In genomic region chr9:91426123-91426745, GRCh38 we compare ENCODE assay signal across 8 cellular contexts. TPM values are rescaled to one million over a fixed set of nuclear protein-coding genes. Genes with fewer than 3 reads are reported as not detected.
DNase-seq lines count a peak whose midpoint lies in the region; ATAC-seq and TF ChIP-seq lines count a peak whose summit lies in the region.

No MANE protein-coding gene starts in this region.

- no peak overlapping the region for H3K9ac ChIP-seq in endodermal cell (ENCODE audit: extremely low read depth, low read length, poor library complexity, severe bottlenecking)

- H3K4me3 Mint-ChIP-seq in CD4-positive, alpha-beta memory T cell: peak overlapping the region in 4 of 8 donors; percentile 6 to 98 (median 90)
- H3K4me3 Mint-ChIP-seq in endodermal cell: no peak overlapping the region
- no peak overlapping the region for H3K4me3 Mint-ChIP-seq in progenitor cell of endocrine pancreas (ENCODE audit: low read depth)
- H3K4me3 Mint-ChIP-seq in activated naive CD4-positive, alpha-beta T cell treated with anti-CD3 and anti-CD28 coated beads for 36 hours: no peak overlapping the region

- H3K27ac ChIP-seq in CD4-positive, alpha-beta memory T cell (ENCODE audit: low read depth, low read length): no peak overlapping the region
- H3K27ac ChIP-seq in Peyer's patch (no peak overlapping the region), endodermal cell (ENCODE audit: low read depth, low read length) (no peak overlapping the region)

- no peak overlapping the region for H3K4me3 ChIP-seq in CD4-positive, alpha-beta memory T cell (ENCODE audit: low read length in 2 of 2)
- H3K4me3 ChIP-seq in Peyer's patch: no peak overlapping the region
- H3K4me3 ChIP-seq in endodermal cell (ENCODE audit: low read length): no peak overlapping the region

- H3K9me3 ChIP-seq in CD4-positive, alpha-beta memory T cell (ENCODE audit: control insufficient read depth in 1 of 2, low read length in 2 of 2): no peaks in the 10 kb centered on the region
- no peaks in the 10 kb centered on the region for H3K9me3 ChIP-seq in Peyer's patch
- H3K9me3 ChIP-seq in endodermal cell (ENCODE audit: control insufficient read depth, low read length): no peaks in the 10 kb centered on the region

- peaks cover 36% of the 10 kb centered on the region for H3K4me1 ChIP-seq in CD4-positive, alpha-beta memory T cell (ENCODE audit: insufficient read depth, low read length)
- H3K4me1 ChIP-seq in Peyer's patch (peaks cover 0 to 10% (median 5%) of the 10 kb centered on the region in 4 donors), endodermal cell (ENCODE audit: control insufficient read depth, insufficient read depth, low read length) (peaks cover 3% of the 10 kb centered on the region)

- 47% methylated on average over 2 of the region's 3 CpGs; no CpG with 5 or more reads in 1 of the 2 experiments for WGBS in endodermal cell (ENCODE audit: insufficient coverage in 1 of 2, insufficient read length in 1 of 2), 2 experiments

- H3K27me3 ChIP-seq in CD4-positive, alpha-beta memory T cell (ENCODE audit: insufficient read depth, low read length): no peaks in the 10 kb centered on the region
- H3K27me3 ChIP-seq in Peyer's patch (no peaks in the 10 kb centered on the region), endodermal cell (ENCODE audit: control insufficient read depth, insufficient read depth, low read length, poor library complexity, severe bottlenecking) (peaks cover 21% of the 10 kb centered on the region)

- peak overlapping the region in 2 of 7 donors; percentile 25 to 90 for H3K27ac Mint-ChIP-seq in CD4-positive, alpha-beta memory T cell
- H3K27ac Mint-ChIP-seq in endodermal cell: no peak overlapping the region
- no peak overlapping the region for H3K27ac Mint-ChIP-seq in progenitor cell of endocrine pancreas
- no peak overlapping the region for H3K27ac Mint-ChIP-seq in activated naive CD4-positive, alpha-beta T cell treated with anti-CD3 and anti-CD28 coated beads for 36 hours

- H3K36me3 ChIP-seq in CD4-positive, alpha-beta memory T cell (ENCODE audit: insufficient read depth, low read length): no peaks in the 10 kb centered on the region
- H3K36me3 ChIP-seq in Peyer's patch (no peaks in the 10 kb centered on the region), endodermal cell (ENCODE audit: control insufficient read depth, insufficient read depth, low read length) (no peaks in the 10 kb centered on the region)

- peaks cover 31 to 39% (median 34%) of the 10 kb centered on the region in 4 donors for H3K4me1 Mint-ChIP-seq in CD4-positive, alpha-beta memory T cell
- H3K4me1 Mint-ChIP-seq in endodermal cell (peaks cover 18% of the 10 kb centered on the region), progenitor cell of endocrine pancreas (ENCODE audit: low read depth) (peaks cover 18% of the 10 kb centered on the region)
- peaks cover 34% of the 10 kb centered on the region for H3K4me1 Mint-ChIP-seq in activated naive CD4-positive, alpha-beta T cell treated with anti-CD3 and anti-CD28 coated beads for 36 hours (ENCODE audit: low read depth)

- DNase-seq in CD4-positive, alpha-beta memory T cell: peak in 4 of 5 donors; percentile 39 to 49 (median 43)
- DNase-seq in GM20000 (ENCODE audit: low spot score) (peak; percentile 77), Peyer's patch (no peak), endodermal cell (no peak), progenitor cell of endocrine pancreas (ENCODE audit: low spot score, unreplicated experiment) (no peak), NCI-H446 (lab: John Stamatoyannopoulos, UW) (no peak)
- no peak for DNase-seq in activated naive CD4-positive, alpha-beta T cell treated with anti-CD3 and anti-CD28 coated beads for 36 hours

- peaks cover 0 to 18% of the 10 kb centered on the region in 2 donors for H3K36me3 Mint-ChIP-seq in CD4-positive, alpha-beta memory T cell
- no peaks in the 10 kb centered on the region for H3K36me3 Mint-ChIP-seq in endodermal cell (ENCODE audit: low read depth)
- H3K36me3 Mint-ChIP-seq in progenitor cell of endocrine pancreas (ENCODE audit: insufficient read depth): no peaks in the 10 kb centered on the region
- peaks cover 3% of the 10 kb centered on the region for H3K36me3 Mint-ChIP-seq in activated naive CD4-positive, alpha-beta T cell treated with anti-CD3 and anti-CD28 coated beads for 36 hours (ENCODE audit: low read depth)

- H3K27me3 Mint-ChIP-seq in CD4-positive, alpha-beta memory T cell: peaks cover 13 to 14% of the 10 kb centered on the region in 2 donors
- H3K27me3 Mint-ChIP-seq in endodermal cell (ENCODE audit: insufficient read depth) (peaks cover 46% of the 10 kb centered on the region), progenitor cell of endocrine pancreas (peaks cover 36% of the 10 kb centered on the region)
- H3K27me3 Mint-ChIP-seq in activated naive CD4-positive, alpha-beta T cell treated with anti-CD3 and anti-CD28 coated beads for 36 hours (ENCODE audit: low read depth): peaks cover 9% of the 10 kb centered on the region

- intact Hi-C loops in CD4-positive, alpha-beta memory T cell (cut with micrococcal nuclease): loop anchor here (1.0 to 10.0 kb wide), 5 partner anchors 301 to 899 kb away; partner anchors contain the start of genes CENPP and NOL8
- intact Hi-C loops in activated naive CD4-positive, alpha-beta T cell treated with anti-CD3 and anti-CD28 coated beads for 36 hours (cut with micrococcal nuclease): loop anchor here (1.0 to 5.0 kb wide), 5 partner anchors 301 to 511 kb away; no protein-coding TSS in a partner anchor

- no peak for TF ChIP-seq POLR2A in Peyer's patch (IDR thresholded peaks at IDR 0.05)

- CTCF ChIA-PET in CD4-positive, alpha-beta memory T cell (lab: Charles Lee; ENCODE audit: partially characterized antibody): interaction anchor here (0.7 to 8.1 kb wide), 25 partner anchors 8 to 517 kb away, joined by 3 to 155 read pairs (median 4); no protein-coding TSS in a partner anchor
- CTCF ChIA-PET in activated naive CD4-positive, alpha-beta T cell treated with anti-CD3 and anti-CD28 coated beads for 36 hours (lab: Charles Lee): interaction anchor here (0.6 to 4.9 kb wide), 25 partner anchors 9 to 512 kb away, joined by 3 to 71 read pairs (median 4); partner anchors contain the start of gene AUH

- ATAC-seq in HG02981 (IDR thresholded peaks at IDR 0.05; ENCODE audit: unreplicated experiment): no peak

- POLR2A ChIA-PET in CD4-positive, alpha-beta memory T cell (lab: Charles Lee; ENCODE audit: partially characterized antibody): interaction anchor here (0.6 to 1.4 kb wide), 5 partner anchors 59 to 391 kb away, joined by 3 to 5 read pairs (median 4); no protein-coding TSS in a partner anchor

- TF ChIP-seq CTCF in GM20000 (IDR thresholded peaks at IDR 0.05; ENCODE audit: extremely low read depth, missing control alignments) (peak; percentile 27), Peyer's patch (IDR thresholded peaks at IDR 0.05) (peak; percentile 16 to 81 (median 69)), endodermal cell (conservative IDR thresholded peaks at IDR 0.05) (peak; percentile 77), progenitor cell of endocrine pancreas (IDR thresholded peaks at IDR 0.05; ENCODE audit: unreplicated experiment) (peak; percentile 44)

- peaks cover 0 to 2% (median 0%) of the 10 kb centered on the region in 8 donors for H3K9me3 Mint-ChIP-seq in CD4-positive, alpha-beta memory T cell
- H3K9me3 Mint-ChIP-seq in endodermal cell: no peaks in the 10 kb centered on the region
- H3K9me3 Mint-ChIP-seq in progenitor cell of endocrine pancreas (ENCODE audit: low read depth): no peaks in the 10 kb centered on the region
- H3K9me3 Mint-ChIP-seq in activated naive CD4-positive, alpha-beta T cell treated with anti-CD3 and anti-CD28 coated beads for 36 hours: no peaks in the 10 kb centered on the region

RNA-seq across cellular contexts. Expression of gene NFIL3, which starts 2.6 kb away (rescaled TPM):
- total RNA-seq in CD4-positive, alpha-beta memory T cell: 1 to 10 TPM; 2.9 to 3.3 TPM
- 1 to 10 TPM; 1.8 to 2.3 TPM for polyA plus RNA-seq in CD4-positive, alpha-beta memory T cell
- total RNA-seq in Peyer's patch (10 to 100 TPM; 14.0 to 31.4 (median 20.4) TPM), endodermal cell (10 to 100 TPM; 13.5 to 17.4 TPM), progenitor cell of endocrine pancreas (21.7 and 22.0 TPM in 2 replicates)
- polyA plus RNA-seq in endodermal cell (2013, experiment 1 of 2): 15.9 TPM
- 14.2 TPM for polyA plus RNA-seq in endodermal cell (2013, experiment 2 of 2)
- 10 to 100 TPM; 56.4 to 58.5 TPM for total RNA-seq in activated naive CD4-positive, alpha-beta T cell treated with anti-CD3 and anti-CD28 coated beads for 36 hours

Comparison
In these comparisons a context has a peak if more than half of its experiments do, and no peak if none do; other contexts are left out.
1. DNase-seq: peak in CD4-positive, alpha-beta memory T cell (4 of 5) and GM20000 (single experiment); none in Peyer's patch (0 of 3), endodermal cell (single experiment), progenitor cell of endocrine pancreas (single experiment), NCI-H446 (0 of 2) and activated naive CD4-positive, alpha-beta T cell treated with anti-CD3 and anti-CD28 coated beads for 36 hours (single experiment).
2. CTCF ChIP-seq: peak in every context shown above with its lines; median percentile 77 in endodermal cell; 69 in Peyer's patch; 44 in progenitor cell of endocrine pancreas; 27 in GM20000.